ENCODE assay signal across 11 cellular contexts in the genomic region with DNA sequence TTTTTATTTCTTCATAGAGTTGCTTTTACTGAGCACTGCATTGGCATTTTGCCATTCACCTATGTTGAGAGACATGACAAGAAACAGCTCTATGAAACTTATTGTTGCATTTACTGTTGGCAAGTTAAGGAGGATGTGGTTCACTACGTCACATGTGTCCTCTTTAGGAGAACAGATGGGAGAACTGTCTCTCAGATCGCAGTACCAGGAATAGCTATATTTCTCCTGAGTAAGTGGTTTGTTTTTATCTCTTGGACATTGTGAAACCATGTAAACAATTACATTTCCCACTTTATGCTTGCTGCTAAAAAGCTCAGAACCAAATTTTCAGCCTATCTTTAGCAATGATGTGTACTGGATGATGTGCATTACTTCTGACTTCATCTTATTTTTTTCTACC. TPM values are rescaled to one million over a fixed set of nuclear protein-coding genes. Genes with fewer than 3 reads are reported as not detected.
DNase-seq lines count a peak whose midpoint lies in the region; ATAC-seq and TF ChIP-seq lines count a peak whose summit lies in the region.
"Had no signal": no experiment of that assay in that cellular context is flagged by ENCODE, and none has a peak within 500 bp of the region (broad histone marks: within the 10 kb centered on the region; RNA-seq: fewer than 3 reads in every experiment).

No MANE protein-coding gene starts in this region.

- H2AFZ ChIP-seq in mammary epithelial cell (ENCODE audit: low read depth, low read length), result no peak overlapping the region
- H2AFZ ChIP-seq: parathyroid adenoma had no signal

- no peaks in the 10 kb centered on the region for H3K79me2 ChIP-seq in mammary epithelial cell (ENCODE audit: insufficient read depth, low read length)
- H3K79me2 ChIP-seq: parathyroid adenoma had no signal

- H3K4me3 ChIP-seq in dorsolateral prefrontal cortex, result no peak overlapping the region
- H3K4me3 ChIP-seq in prostate gland, result no peak overlapping the region
- no peak overlapping the region for H3K4me3 ChIP-seq in mammary epithelial cell (replicated peaks in 1 of 3; ENCODE audit: insufficient read depth in 1 of 3, low read depth in 2 of 3, low read length in 3 of 3)
- H3K4me3 ChIP-seq: thyroid gland had no signal

- ATAC-seq in GM21360 (IDR thresholded peaks at IDR 0.05; ENCODE audit: unreplicated experiment), result peak; percentile 51

- no TSS peak for BruUV-seq in mammary epithelial cell (replicated peaks; lab: Mats Ljungman, UMichigan)

- H3K4me2 ChIP-seq in mammary epithelial cell (ENCODE audit: insufficient read depth, low read depth, low read length), result no peak overlapping the region

- H3K4me1 ChIP-seq in prostate gland (replicated peaks), result no peaks in the 10 kb centered on the region
- H3K4me1 ChIP-seq in mammary epithelial cell (ENCODE audit: insufficient read depth, low read length), result no peaks in the 10 kb centered on the region
- H3K4me1 ChIP-seq: parathyroid adenoma, thyroid gland had no signal

- H3K9me3 ChIP-seq in prostate gland (no peaks in the 10 kb centered on the region), mammary epithelial cell (replicated peaks; ENCODE audit: insufficient read depth, low read length) (no peaks in the 10 kb centered on the region)
- H3K9me3 ChIP-seq: thyroid gland had no signal

- peak; percentile 43 for DNase-seq in Kasumi-1 (lab: John Stamatoyannopoulos, UW)
- DNase-seq in dorsolateral prefrontal cortex, result peak in 1 of 10 donors; percentile 26
- DNase-seq in prostate gland (ENCODE audit: low spot score), result peak; percentile 26
- no peak for DNase-seq in NCI-H1930 (lab: John Stamatoyannopoulos, UW)
- DNase-seq in stimulated activated CD4-positive, alpha-beta T cell treated with anti-CD3 and anti-CD28 coated beads, Interleukin-4, amount 100 ng/mL, for 24 hours, result no peak
- DNase-seq in mammary epithelial cell, result no peak
- DNase-seq: activated CD4-positive, CD25-positive, alpha-beta regulatory T cell; KG1; thyroid gland had no signal

- H3K27me3 ChIP-seq in dorsolateral prefrontal cortex (no peaks in the 10 kb centered on the region), prostate gland (replicated peaks; ENCODE audit: insufficient read depth) (no peaks in the 10 kb centered on the region), mammary epithelial cell (ENCODE audit: insufficient read depth, low read length) (no peaks in the 10 kb centered on the region)
- H3K27me3 ChIP-seq: thyroid gland had no signal

- in situ Hi-C loops in mammary epithelial cell (cut with MboI; ENCODE audit: low sequenced_read_pairs in 2 of 2), result no loop called here

- H4K20me1 ChIP-seq in mammary epithelial cell (ENCODE audit: insufficient read depth, low read length), result no peaks in the 10 kb centered on the region

- CTCF ChIA-PET in mammary epithelial cell (lab: Charles Lee; ENCODE audit: low non-redundant PET), result no interaction called here

- H3K36me3 ChIP-seq in prostate gland (no peaks in the 10 kb centered on the region), mammary epithelial cell (ENCODE audit: insufficient read depth, low read length) (no peaks in the 10 kb centered on the region)
- H3K36me3 ChIP-seq: thyroid gland had no signal

- H3K27ac ChIP-seq in dorsolateral prefrontal cortex (peak overlapping the region in 32 of 59 donors; percentile 5 to 85 (median 67)), prostate gland (no peak overlapping the region), mammary epithelial cell (ENCODE audit: insufficient read depth, low read depth, low read length) (no peak overlapping the region)
- H3K27ac ChIP-seq: parathyroid adenoma, thyroid gland had no signal

- TF ChIP-seq CTCF in dorsolateral prefrontal cortex (IDR thresholded peaks at IDR 0.05 in 54 of 56, conservative IDR thresholded peaks at IDR 0.05 in 2 of 56; ENCODE audit: low read depth in 1 of 56, partially characterized antibody in 56 of 56) (no peak), prostate gland (IDR thresholded peaks at IDR 0.05) (no peak), mammary epithelial cell (conservative IDR thresholded peaks at IDR 0.05 in 1 of 2, IDR thresholded peaks at IDR 0.05 in 1 of 2; ENCODE audit: extremely low read depth in 1 of 2, insufficient read depth in 1 of 2, low read depth in 1 of 2, low read length in 2 of 2) (no peak)

- intact Hi-C loops in dorsolateral prefrontal cortex (cut with DNase I), result no loop called here
- intact Hi-C loops in prostate gland (cut with DNase I), result no loop called here
- intact Hi-C loops in mammary epithelial cell (cut with micrococcal nuclease), result no loop called here

- WGBS in prostate gland, result 24% methylated on average over 2 of the region's 2 CpGs
- WGBS in mammary epithelial cell (ENCODE audit: low coverage, missing lambda C conversion rate), result 54% methylated on average over 2 of the region's 2 CpGs

- H3K9ac ChIP-seq in mammary epithelial cell (ENCODE audit: insufficient read depth, low read length), result no peak overlapping the region
- H3K9ac ChIP-seq: parathyroid adenoma had no signal

- dilution Hi-C loops in mammary epithelial cell (cut with HindIII; ENCODE audit: low sequenced_read_pairs), result no loop called here

- TF ChIP-seq POLR2A in prostate gland (IDR thresholded peaks at IDR 0.05), result no peak

RNA-seq across cellular contexts. Expression of a gene that starts 34.8 kb away (rescaled TPM):
- total RNA-seq in dorsolateral prefrontal cortex (100 to 1,000 TPM in 48 of 120 experiments, 10 to 100 TPM in 72; 58.7 to 127 (median 94.6) TPM), prostate gland (100 to 1,000 TPM in 1 of 2 donors, 10 to 100 TPM in 1; 68.7 to 135 TPM), mammary epithelial cell (100 to 1,000 TPM; 107 to 154 TPM)
- 162 TPM for polyA plus RNA-seq in mammary epithelial cell
- polyA minus RNA-seq in mammary epithelial cell, result 147 TPM

RNA-seq across cellular contexts. Expression of a gene that starts 55.3 kb away (rescaled TPM):
- total RNA-seq in dorsolateral prefrontal cortex, result 10 to 100 TPM; 37.4 to 62.0 (median 47.8) TPM
- 100 to 1,000 TPM in 1 of 2 donors, 10 to 100 TPM in 1; 77.7 to 145 TPM for total RNA-seq in prostate gland
- 100 to 1,000 TPM; 119 to 217 TPM for total RNA-seq in mammary epithelial cell
- polyA plus RNA-seq in mammary epithelial cell, result 83.8 TPM
- 98.0 TPM for polyA minus RNA-seq in mammary epithelial cell

Comparison
In these comparisons a context has a peak if more than half of its experiments do, and no peak if none do; other contexts are left out.
1. DNase-seq: peak in Kasumi-1 (2 of 2) and prostate gland (single experiment); none in NCI-H1930 (0 of 2), stimulated activated CD4-positive, alpha-beta T cell treated with anti-CD3 and anti-CD28 coated beads, Interleukin-4, amount 100 ng/mL, for 24 hours (single experiment) and mammary epithelial cell (single experiment).
2. H3K27ac ChIP-seq: peak in dorsolateral prefrontal cortex (32 of 59); none in prostate gland (0 of 2) and mammary epithelial cell (single experiment).